24 cellular contexts compared by ENCODE assay signal in the genomic region with DNA sequence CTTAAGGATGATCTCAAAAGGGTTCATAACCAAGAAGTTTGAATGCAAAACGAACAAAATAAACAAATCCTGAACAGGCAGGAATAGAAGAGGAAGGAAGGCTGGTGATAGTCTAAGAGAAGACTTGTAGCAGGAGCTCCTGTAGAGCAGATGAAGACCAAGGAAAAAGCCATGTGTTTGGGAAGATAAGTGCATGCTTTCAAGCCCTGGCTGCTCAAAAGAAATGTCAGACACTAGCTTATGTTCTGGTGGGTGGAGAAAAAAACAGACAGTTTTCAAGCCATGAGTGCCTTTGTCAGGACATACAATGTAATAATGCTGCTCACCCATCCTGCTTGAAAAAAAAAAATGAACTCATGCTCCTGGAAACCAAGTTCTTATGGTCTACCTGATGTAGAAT. TPM values are rescaled to one million over a fixed set of nuclear protein-coding genes. Genes with fewer than 3 reads are reported as not detected.
A peak's percentile ranks its signal among the peaks of the same experiment; 100 is the strongest.
DNase-seq lines count a peak whose midpoint lies in the region; ATAC-seq, FAIRE-seq and TF ChIP-seq lines count a peak whose summit lies in the region.
"Had no signal": no experiment of that assay in that cellular context is flagged by ENCODE, and none has a peak within 500 bp of the region (broad histone marks: within the 10 kb centered on the region; RNA-seq: fewer than 3 reads in every experiment).

No MANE protein-coding gene starts in this region.

- no peak for TF ChIP-seq POLR2A in K562 (conservative IDR thresholded peaks at IDR 0.05)

- H3K4me2 ChIP-seq in K562 (ENCODE audit: insufficient read depth, low read length) = 0 out of 2 replicates have a peak overlapping the region, but pooled peaks have one; percentile 3
- H3K4me2 ChIP-seq: hepatocyte had no signal

- H3K9ac ChIP-seq in K562 (ENCODE audit: insufficient read depth in 1 of 2, low read depth in 2 of 2, low read length in 2 of 2) = peak overlapping the region in 1 of 2 experiments; percentile 40; a peak in 2 of 4 replicates

- no TSS peak for BruUV-seq in K562 (replicated peaks; lab: Mats Ljungman, UMichigan)

- H3K4me3 Mint-ChIP-seq in activated T-cell treated with anti-CD3 and anti-CD28 coated beads, Interleukin-2, amount 50 U/mL, for 24 hours = no peak overlapping the region
- no peak overlapping the region for H3K4me3 Mint-ChIP-seq in activated T-cell treated with anti-CD3 and anti-CD28 coated beads, Interleukin-2, amount 50 U/mL, for 72 hours
- H3K4me3 Mint-ChIP-seq in stimulated activated memory B cell treated with anti-CD40 and anti-IgM and Interleukin-4, amounts not matched to agents 10 μg/mL and 1 μg/mL and 100 μg/mL, for 72 hours = no peak overlapping the region
- H3K4me3 Mint-ChIP-seq: activated naive CD8-positive, alpha-beta T cell treated with anti-CD3 and anti-CD28 coated beads for 36 hours; brain; memory B cell; T-helper 1 cell treated with Interleukin-12 subunit alpha and Interleukin-12 subunit beta and Interleukin-4 antibody, amounts not matched to agents 30 μg/mL and 1 μg/mL, for 36 hours had no signal

- H4K20me1 ChIP-seq in K562 (replicated peaks; ENCODE audit: control insufficient read depth, insufficient read depth, low read length) = no peaks in the 10 kb centered on the region

- 0 out of 3 replicates have a peak, but pooled peaks cover 3% of the 10 kb centered on the region for H3K36me3 ChIP-seq in K562 (ENCODE audit: control insufficient read depth, insufficient read depth, low read length)
- H3K36me3 ChIP-seq: upper lobe of left lung had no signal

- H3K4me3 ChIP-seq in K562 = no peak overlapping the region
- H3K4me3 ChIP-seq: hepatocyte, upper lobe of left lung had no signal

- H3K9me3 ChIP-seq in K562 (replicated peaks; ENCODE audit: control insufficient read depth, insufficient read depth, low read depth, low read length) = no peaks in the 10 kb centered on the region
- H3K9me3 ChIP-seq: upper lobe of left lung had no signal

- DNase-seq in activated T-cell treated with anti-CD3 and anti-CD28 coated beads, Interleukin-2, amount 50 U/mL, for 24 hours = no peak
- no peak for DNase-seq in activated T-cell treated with anti-CD3 and anti-CD28 coated beads, Interleukin-2, amount 50 U/mL, for 72 hours
- DNase-seq in KBM-7 (peak; percentile 54), K562 (ENCODE audit: extremely low read depth in 1 of 4, low spot score in 3 of 4) (peak; percentile 54 to 88 (median 68)), frontal cortex (ENCODE audit: low spot score in 2 of 2) (no peak), NCI-H1105 (lab: John Stamatoyannopoulos, UW) (no peak)
- DNase-seq: activated naive CD8-positive, alpha-beta T cell treated with anti-CD3 and anti-CD28 coated beads for 36 hours; activated T-cell treated with anti-CD3 and anti-CD28 coated beads, Interleukin-2, amount 50 U/mL, for 48 hours; C1 segment of cervical spinal cord; cortex of kidney; HCEC 1CT; islet precursor cell; NCI-H1092; NCI-H2081; NCI-H524 treated with DMSO at 0.1 percent for 48 hours; Right ventricle myocardium superior; upper lobe of left lung had no signal

- H3K4me1 Mint-ChIP-seq in activated T-cell treated with anti-CD3 and anti-CD28 coated beads, Interleukin-2, amount 50 U/mL, for 24 hours (ENCODE audit: low read depth) = peaks cover 50% of the 10 kb centered on the region
- H3K4me1 Mint-ChIP-seq in activated T-cell treated with anti-CD3 and anti-CD28 coated beads, Interleukin-2, amount 50 U/mL, for 72 hours (ENCODE audit: low read depth) = peaks cover 18% of the 10 kb centered on the region
- H3K4me1 Mint-ChIP-seq in stimulated activated memory B cell treated with anti-CD40 and anti-IgM and Interleukin-4, amounts not matched to agents 10 μg/mL and 1 μg/mL and 100 μg/mL, for 72 hours = peaks cover 35% of the 10 kb centered on the region
- H3K4me1 Mint-ChIP-seq: nephron had no signal

- FAIRE-seq in K562 (lab: Jason Lieb, UNC) = peak; percentile 94
- FAIRE-seq in frontal cortex (lab: Jason Lieb, UNC) = no peak

- H3K9me3 Mint-ChIP-seq in activated T-cell treated with anti-CD3 and anti-CD28 coated beads, Interleukin-2, amount 50 U/mL, for 24 hours = no peaks in the 10 kb centered on the region
- no peaks in the 10 kb centered on the region for H3K9me3 Mint-ChIP-seq in activated T-cell treated with anti-CD3 and anti-CD28 coated beads, Interleukin-2, amount 50 U/mL, for 72 hours
- no peaks in the 10 kb centered on the region for H3K9me3 Mint-ChIP-seq in stimulated activated memory B cell treated with anti-CD40 and anti-IgM and Interleukin-4, amounts not matched to agents 10 μg/mL and 1 μg/mL and 100 μg/mL, for 72 hours
- H3K9me3 Mint-ChIP-seq: activated naive CD8-positive, alpha-beta T cell treated with anti-CD3 and anti-CD28 coated beads for 36 hours; brain; memory B cell; nephron; T-helper 1 cell treated with Interleukin-12 subunit alpha and Interleukin-12 subunit beta and Interleukin-4 antibody, amounts not matched to agents 30 μg/mL and 1 μg/mL, for 36 hours had no signal

- peak; percentile 44; the same call in 1 of the 2 replicates for TF ChIP-seq EP300 in K562 (IDR thresholded peaks at IDR 0.05; ENCODE audit: low read length)

- ATAC-seq in activated T-cell treated with anti-CD3 and anti-CD28 coated beads, Interleukin-2, amount 50 U/mL, for 72 hours (replicated peaks in 1 of 2) = no peak
- peak; percentile 89 for ATAC-seq in K562
- no peak for ATAC-seq in stimulated activated memory B cell treated with anti-CD40 and anti-IgM and Interleukin-4, amounts not matched to agents 10 μg/mL and 1 μg/mL and 100 μg/mL, for 72 hours
- ATAC-seq in HG03565 (IDR thresholded peaks at IDR 0.05; ENCODE audit: unreplicated experiment) = no peak

- peaks cover 23% of the 10 kb centered on the region for H3K36me3 Mint-ChIP-seq in activated T-cell treated with anti-CD3 and anti-CD28 coated beads, Interleukin-2, amount 50 U/mL, for 24 hours (ENCODE audit: low read depth)
- no peaks in the 10 kb centered on the region for H3K36me3 Mint-ChIP-seq in activated T-cell treated with anti-CD3 and anti-CD28 coated beads, Interleukin-2, amount 50 U/mL, for 72 hours (ENCODE audit: insufficient read depth in 2 of 2)
- H3K36me3 Mint-ChIP-seq in stimulated activated memory B cell treated with anti-CD40 and anti-IgM and Interleukin-4, amounts not matched to agents 10 μg/mL and 1 μg/mL and 100 μg/mL, for 72 hours = no peaks in the 10 kb centered on the region
- H3K36me3 Mint-ChIP-seq: brain had no signal

- in situ Hi-C loops in KBM-7 (cut with MboI; ENCODE audit: low pct_unique_long_range_greater_than_20kb, low sequenced_read_pairs) = no loop called here
- in situ Hi-C loops in K562 (cut with MboI) = no loop called here

- H3K9me1 ChIP-seq in K562 (ENCODE audit: control insufficient read depth, insufficient read depth, low read length) = no peaks in the 10 kb centered on the region

- H3K27ac ChIP-seq in K562 (ENCODE audit: extremely low read depth, low read depth, low read length) = peak overlapping the region; percentile 70
- H3K27ac ChIP-seq: hepatocyte, upper lobe of left lung had no signal

- H2AFZ ChIP-seq in K562 (ENCODE audit: low read depth, low read length) = peak overlapping the region; percentile 14; the same call in 1 of the 2 replicates
- H2AFZ ChIP-seq: hepatocyte had no signal

- peaks cover 10 to 39% of the 10 kb centered on the region in 2 experiments; a peak in 4 of 5 replicates for H3K4me1 ChIP-seq in K562 (replicated peaks in 1 of 2; ENCODE audit: control insufficient read depth in 2 of 2, insufficient read depth in 2 of 2, low read length in 2 of 2)

- peak overlapping the region; percentile 26 for H3K27ac Mint-ChIP-seq in activated T-cell treated with anti-CD3 and anti-CD28 coated beads, Interleukin-2, amount 50 U/mL, for 24 hours
- no peak overlapping the region for H3K27ac Mint-ChIP-seq in activated T-cell treated with anti-CD3 and anti-CD28 coated beads, Interleukin-2, amount 50 U/mL, for 72 hours
- H3K27ac Mint-ChIP-seq in stimulated activated memory B cell treated with anti-CD40 and anti-IgM and Interleukin-4, amounts not matched to agents 10 μg/mL and 1 μg/mL and 100 μg/mL, for 72 hours = peak overlapping the region; percentile 38
- H3K27ac Mint-ChIP-seq: activated naive CD8-positive, alpha-beta T cell treated with anti-CD3 and anti-CD28 coated beads for 36 hours; memory B cell; T-helper 1 cell treated with Interleukin-12 subunit alpha and Interleukin-12 subunit beta and Interleukin-4 antibody, amounts not matched to agents 30 μg/mL and 1 μg/mL, for 36 hours had no signal

- CTCF ChIA-PET in K562 (lab: Yijun Ruan, JAX; ENCODE audit: low intra/inter-chr PET ratio) = no interaction called here

- WGBS in K562 (ENCODE audit: insufficient coverage, low coverage, missing lambda C conversion rate) = 22% methylated on average over 1 of the region's 1 CpG

- peaks cover 87% of the 10 kb centered on the region for H3K79me2 ChIP-seq in K562 (ENCODE audit: control insufficient read depth, insufficient read depth, low read length)

- no peaks in the 10 kb centered on the region for H3K27me3 Mint-ChIP-seq in activated T-cell treated with anti-CD3 and anti-CD28 coated beads, Interleukin-2, amount 50 U/mL, for 24 hours
- no peaks in the 10 kb centered on the region for H3K27me3 Mint-ChIP-seq in activated T-cell treated with anti-CD3 and anti-CD28 coated beads, Interleukin-2, amount 50 U/mL, for 72 hours (ENCODE audit: low read depth)
- no peaks in the 10 kb centered on the region for H3K27me3 Mint-ChIP-seq in stimulated activated memory B cell treated with anti-CD40 and anti-IgM and Interleukin-4, amounts not matched to agents 10 μg/mL and 1 μg/mL and 100 μg/mL, for 72 hours
- H3K27me3 Mint-ChIP-seq: activated naive CD8-positive, alpha-beta T cell treated with anti-CD3 and anti-CD28 coated beads for 36 hours; brain; memory B cell had no signal

- POLR2A ChIA-PET in K562 (lab: Yijun Ruan, JAX) = interaction anchor here (0.8 to 5.2 kb wide), 3 partner anchors 12 to 28 kb away, joined by 3 to 46 read pairs (median 3); no protein-coding TSS in a partner anchor

- peak in 1 of 2 experiments; percentile 6; a peak in 1 of 4 replicates for TF ChIP-seq RAD21 in K562 (CRISPR knock-in tag; conservative IDR thresholded peaks at IDR 0.05 in 1 of 2, IDR thresholded peaks at IDR 0.05 in 1 of 2)

- no peak for TF ChIP-seq CTCF in K562 (IDR thresholded peaks at IDR 0.05 in 2 of 3, conservative IDR thresholded peaks at IDR 0.05 in 1 of 3; ENCODE audit: insufficient read depth in 2 of 3, low read depth in 1 of 3, low read length in 3 of 3)

- intact Hi-C loops in K562 (cut with micrococcal nuclease) = loop anchor here (2.0 kb wide), 1 partner anchor 15 kb away; no protein-coding TSS in a partner anchor

- H3K27me3 ChIP-seq in K562 (ENCODE audit: control insufficient read depth in 2 of 2, insufficient read depth in 2 of 2, low read length in 2 of 2) = no peaks in the 10 kb centered on the region
- H3K27me3 ChIP-seq: hepatocyte, upper lobe of left lung had no signal

RNA-seq across cellular contexts. Expression of a gene that starts 27.4 kb away (rescaled TPM):
- 10 to 100 TPM; 46.8 to 49.2 TPM for total RNA-seq in activated T-cell treated with anti-CD3 and anti-CD28 coated beads, Interleukin-2, amount 50 U/mL, for 72 hours
- 71.5 and 240 TPM in 2 replicates for total RNA-seq in K562 (2011; cell fraction: chromatin; rRNA removed; ENCODE audit: low replicate concordance)
- total RNA-seq in K562 (2011; cell fraction: nucleolus; rRNA removed) = 37.2 and 54.2 TPM in 2 replicates
- total RNA-seq in K562 (2011; cell fraction: nucleoplasm; rRNA removed) = 77.6 and 79.9 TPM in 2 replicates
- total RNA-seq in K562 (2014; rRNA removed) (40.8 and 47.1 TPM in 2 replicates), K562 (2014; rRNA removed; fragmentation: Illumina TruSeq; extraction: Trizol) (52.7 and 62.8 TPM in 2 replicates), K562 (2015; rRNA removed; fragmentation: Illumina TruSeq; extraction: Trizol) (58.4 and 66.5 TPM in 2 replicates), K562 (2021) (40.7 and 45.7 TPM in 2 replicates), frontal cortex (61.1 TPM)
- polyA plus RNA-seq in K562 (2011; rRNA removed) (57.3 and 60.2 TPM in 2 replicates), K562 (2014; fragmentation: Illumina TruSeq; extraction: Trizol) (70.8 and 83.5 TPM in 2 replicates), K562 (2014; fragmentation: Nextera tagmentation; extraction: Ambion mirVana) (10 to 100 TPM; 24.3 to 28.0 TPM), K562 (2014; rRNA removed) (35.7 and 42.5 TPM in 2 replicates)
- 28.8 and 41.0 TPM in 2 replicates for polyA plus RNA-seq in K562 (2011; cell fraction: cytosol; rRNA removed)
- polyA plus RNA-seq in K562 (2011; cell fraction: nucleus; rRNA removed) = 32.1 and 33.0 TPM in 2 replicates
- 30.3 and 35.6 TPM in 2 replicates for polyA plus RNA-seq in K562 (2012)
- polyA minus RNA-seq in K562 (2011; rRNA and poly(A)+ RNA removed) = 114 TPM in 2 replicates
- polyA minus RNA-seq in K562 (2011; cell fraction: cytosol; rRNA and poly(A)+ RNA removed) = 32.5 and 38.7 TPM in 2 replicates
- polyA minus RNA-seq in K562 (2011; cell fraction: nucleus; rRNA and poly(A)+ RNA removed) = 30.8 and 64.6 TPM in 2 replicates

RNA-seq across cellular contexts. Expression of a gene that starts 31.0 kb away (rescaled TPM):
- 10 to 100 TPM; 29.5 to 32.3 TPM for total RNA-seq in activated T-cell treated with anti-CD3 and anti-CD28 coated beads, Interleukin-2, amount 50 U/mL, for 72 hours
- total RNA-seq in K562 (2011; cell fraction: chromatin; rRNA removed; ENCODE audit: low replicate concordance) = 42.9 and 58.5 TPM in 2 replicates
- 29.9 and 31.8 TPM in 2 replicates for total RNA-seq in K562 (2011; cell fraction: nucleolus; rRNA removed)
- total RNA-seq in K562 (2011; cell fraction: nucleoplasm; rRNA removed) = 77.4 and 101 TPM in 2 replicates
- total RNA-seq in K562 (2014; rRNA removed) = 20.3 and 23.1 TPM in 2 replicates
- total RNA-seq in K562 (2014; rRNA removed; fragmentation: Illumina TruSeq; extraction: Trizol) = 29.1 and 29.3 TPM in 2 replicates
- 28.5 and 29.3 TPM in 2 replicates for total RNA-seq in K562 (2015; rRNA removed; fragmentation: Illumina TruSeq; extraction: Trizol)
- 20.9 and 23.3 TPM in 2 replicates for total RNA-seq in K562 (2021)
- polyA plus RNA-seq in K562 (2011; rRNA removed) = 25.7 and 30.5 TPM in 2 replicates
- polyA plus RNA-seq in K562 (2011; cell fraction: cytosol; rRNA removed) = 9.6 and 19.5 TPM in 2 replicates
- 29.9 and 36.5 TPM in 2 replicates for polyA plus RNA-seq in K562 (2011; cell fraction: nucleus; rRNA removed)
- polyA plus RNA-seq in K562 (2012) = 14.6 and 23.5 TPM in 2 replicates
- polyA plus RNA-seq in K562 (2014; fragmentation: Illumina TruSeq; extraction: Trizol) = 19.6 and 24.0 TPM in 2 replicates
- polyA plus RNA-seq in K562 (2014; fragmentation: Nextera tagmentation; extraction: Ambion mirVana) = 10 to 100 TPM in 1 of 2 experiments, 1 to 10 TPM in 1; 6.6 to 11.8 TPM
- polyA plus RNA-seq in K562 (2014; rRNA removed) = 20.6 and 24.2 TPM in 2 replicates
- 26.7 and 28.3 TPM in 2 replicates for polyA minus RNA-seq in K562 (2011; rRNA and poly(A)+ RNA removed)
- 13.2 and 16.8 TPM in 2 replicates for polyA minus RNA-seq in K562 (2011; cell fraction: cytosol; rRNA and poly(A)+ RNA removed)
- 12.0 and 17.3 TPM in 2 replicates for polyA minus RNA-seq in K562 (2011; cell fraction: nucleus; rRNA and poly(A)+ RNA removed)
- total RNA-seq in frontal cortex = 63.6 TPM

Comparison
In these comparisons a context has a peak if more than half of its experiments do, and no peak if none do; other contexts are left out.
1. DNase-seq: peak in KBM-7 (single experiment) and K562 (4 of 4); none in activated T-cell treated with anti-CD3 and anti-CD28 coated beads, Interleukin-2, amount 50 U/mL, for 24 hours (single experiment), activated T-cell treated with anti-CD3 and anti-CD28 coated beads, Interleukin-2, amount 50 U/mL, for 72 hours (0 of 2), frontal cortex (0 of 2) and NCI-H1105 (single experiment).